ENCODE assay signal across 1 cellular context in the genomic region with DNA sequence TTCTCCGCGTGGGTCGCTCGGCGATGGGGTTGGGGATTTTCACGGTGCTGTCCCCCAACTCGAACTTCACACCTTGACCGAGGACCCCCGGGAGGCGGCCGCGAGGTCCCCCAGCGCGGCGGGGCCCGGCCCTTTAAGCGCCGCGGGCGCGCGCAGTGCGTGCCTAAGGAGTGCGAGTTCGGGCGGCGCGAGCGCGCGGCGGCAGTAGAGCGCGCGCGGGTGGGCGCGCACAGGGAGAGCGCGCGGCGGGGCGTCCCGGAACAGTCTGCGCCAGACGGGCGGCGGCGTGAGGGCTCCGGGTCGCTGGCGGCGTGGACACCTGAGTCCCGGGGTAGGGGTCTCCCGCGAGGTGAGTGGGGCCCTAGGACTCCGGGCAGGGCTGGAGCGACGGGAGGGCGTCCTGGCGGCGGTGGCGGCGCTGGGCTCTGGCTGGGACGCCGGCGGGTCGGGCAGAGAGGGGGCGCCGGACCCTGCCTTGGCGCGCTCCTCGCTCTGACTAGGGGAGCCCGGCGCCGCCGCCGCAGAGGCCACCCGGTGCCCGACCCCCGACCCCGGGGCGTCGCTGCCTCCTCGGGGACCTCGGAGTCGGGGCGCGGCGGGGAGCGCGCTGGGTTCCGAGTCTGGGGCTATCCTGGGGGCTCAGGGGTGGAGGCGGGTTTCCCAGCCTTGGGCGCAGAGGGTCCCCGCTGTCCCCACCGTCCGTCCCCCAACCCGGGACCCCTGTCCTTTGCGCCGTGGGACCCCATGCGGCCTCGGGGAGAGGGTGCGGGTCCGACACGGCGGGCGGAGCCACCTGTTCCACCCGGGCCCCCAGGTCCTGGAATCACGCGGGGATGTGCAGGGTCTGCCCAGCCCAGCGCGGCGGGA.
A peak's percentile ranks its signal among the peaks of the same experiment; 100 is the strongest.
TF ChIP-seq lines count a peak whose summit lies in the region.

A gene with protein sequence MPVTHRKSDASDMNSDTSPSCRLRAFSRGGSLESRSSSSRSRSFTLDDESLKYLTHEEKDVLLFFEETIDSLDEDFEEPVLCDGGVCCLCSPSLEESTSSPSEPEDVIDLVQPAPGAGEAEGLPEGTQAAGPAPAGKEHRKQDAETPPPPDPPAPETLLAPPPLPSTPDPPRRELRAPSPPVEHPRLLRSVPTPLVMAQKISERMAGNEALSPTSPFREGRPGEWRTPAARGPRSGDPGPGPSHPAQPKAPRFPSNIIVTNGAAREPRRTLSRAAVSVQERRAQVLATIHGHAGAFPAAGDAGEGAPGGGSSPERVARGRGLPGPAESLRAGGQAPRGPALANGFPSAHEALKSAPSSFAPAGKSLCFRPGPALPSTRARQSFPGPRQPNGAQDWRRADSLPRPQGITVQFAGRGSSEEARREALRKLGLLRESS (plus strand): TSS at position 235 of the 867 bp plus-strand sequence. CDS start 28,722 bp downstream, outside the sequence.

TF ChIP-seq in HepG2, 621 proteins besides CTCF, POLR2A, EP300 and RAD21 (continued from another document and continues in another):
- TF ChIP-seq, protein P1, sequence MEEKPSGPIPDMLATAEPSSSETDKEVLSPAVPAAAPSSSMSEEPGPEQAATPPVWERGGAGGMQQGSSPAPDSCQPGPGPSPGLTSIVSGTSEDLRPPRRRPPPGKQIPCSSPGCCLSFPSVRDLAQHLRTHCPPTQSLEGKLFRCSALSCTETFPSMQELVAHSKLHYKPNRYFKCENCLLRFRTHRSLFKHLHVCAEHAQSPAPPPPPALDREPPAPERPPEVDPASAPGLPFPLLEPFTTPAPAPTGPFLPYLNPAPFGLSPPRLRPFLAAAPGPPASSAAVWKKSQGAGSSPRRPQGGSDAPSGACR (CRISPR knock-in tag; IDR thresholded peaks at IDR 0.05), result no peak
- TF ChIP-seq SRSF4 (IDR thresholded peaks at IDR 0.05; ENCODE audit: low read depth, low read length, poor library complexity, severe bottlenecking) (no peak), NFKB2 (CRISPR knock-in tag; IDR thresholded peaks at IDR 0.05; ENCODE audit: borderline replicate concordance) (no peak), ZKSCAN8 (CRISPR knock-in tag; IDR thresholded peaks at IDR 0.05; ENCODE audit: borderline replicate concordance) (no peak), ZNF251 (CRISPR knock-in tag; IDR thresholded peaks at IDR 0.05) (no peak), GATA4 (IDR thresholded peaks at IDR 0.05; ENCODE audit: borderline replicate concordance, low read depth) (no peak), FOXJ3 (CRISPR knock-in tag; IDR thresholded peaks at IDR 0.05; ENCODE audit: borderline replicate concordance) (no peak), ZNF883 (CRISPR knock-in tag; IDR thresholded peaks at IDR 0.05; ENCODE audit: not compliant biosample characterization) (peak; percentile 52), ZKSCAN1 (IDR thresholded peaks at IDR 0.05; ENCODE audit: low read length) (no peak), ZNF563 (CRISPR knock-in tag; IDR thresholded peaks at IDR 0.05) (peak; percentile 72; the same call in 1 of the 2 replicates), ZSCAN29 (CRISPR knock-in tag; conservative IDR thresholded peaks at IDR 0.05) (no peak; the same call in 1 of the 2 replicates), JUN (CRISPR knock-in tag; IDR thresholded peaks at IDR 0.05) (0 out of 2 replicates have a peak, but pooled peaks have one; percentile 27), FOSL2 (CRISPR knock-in tag; IDR thresholded peaks at IDR 0.05) (no peak), FOXO1 (CRISPR knock-in tag; IDR thresholded peaks at IDR 0.05) (0 out of 2 replicates have a peak, but pooled peaks have one; percentile 30), MTF2 (CRISPR knock-in tag; IDR thresholded peaks at IDR 0.05; ENCODE audit: borderline replicate concordance) (no peak), DNMT1 (CRISPR knock-in tag; IDR thresholded peaks at IDR 0.05) (peak; percentile 49; the same call in 1 of the 2 replicates), MXD4 (CRISPR knock-in tag; IDR thresholded peaks at IDR 0.05) (no peak), ZNF317 (CRISPR knock-in tag; IDR thresholded peaks at IDR 0.05) (no peak), ZNF33A (CRISPR knock-in tag; IDR thresholded peaks at IDR 0.05; ENCODE audit: borderline replicate concordance) (no peak), ERF (CRISPR knock-in tag; IDR thresholded peaks at IDR 0.05) (peak; percentile 47; the same call in 1 of the 2 replicates), ARID2 (CRISPR knock-in tag; IDR thresholded peaks at IDR 0.05; ENCODE audit: borderline replicate concordance) (no peak), KMT2B (CRISPR knock-in tag; IDR thresholded peaks at IDR 0.05) (no peak), ZNF180 (CRISPR knock-in tag; IDR thresholded peaks at IDR 0.05; ENCODE audit: borderline replicate concordance, low read depth) (no peak), NFE2L2 (IDR thresholded peaks at IDR 0.05; ENCODE audit: low read length) (no peak), ZNF550 (CRISPR knock-in tag; IDR thresholded peaks at IDR 0.05; ENCODE audit: borderline replicate concordance) (no peak), ZNF225 (CRISPR knock-in tag; IDR thresholded peaks at IDR 0.05) (no peak), REXO4 (CRISPR knock-in tag; IDR thresholded peaks at IDR 0.05; ENCODE audit: borderline replicate concordance) (no peak), RBAK (CRISPR knock-in tag; IDR thresholded peaks at IDR 0.05) (no peak)
- TF ChIP-seq, protein P2, sequence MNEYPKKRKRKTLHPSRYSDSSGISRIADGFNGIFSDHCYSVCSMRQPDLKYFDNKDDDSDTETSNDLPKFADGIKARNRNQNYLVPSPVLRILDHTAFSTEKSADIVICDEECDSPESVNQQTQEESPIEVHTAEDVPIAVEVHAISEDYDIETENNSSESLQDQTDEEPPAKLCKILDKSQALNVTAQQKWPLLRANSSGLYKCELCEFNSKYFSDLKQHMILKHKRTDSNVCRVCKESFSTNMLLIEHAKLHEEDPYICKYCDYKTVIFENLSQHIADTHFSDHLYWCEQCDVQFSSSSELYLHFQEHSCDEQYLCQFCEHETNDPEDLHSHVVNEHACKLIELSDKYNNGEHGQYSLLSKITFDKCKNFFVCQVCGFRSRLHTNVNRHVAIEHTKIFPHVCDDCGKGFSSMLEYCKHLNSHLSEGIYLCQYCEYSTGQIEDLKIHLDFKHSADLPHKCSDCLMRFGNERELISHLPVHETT (CRISPR knock-in tag; conservative IDR thresholded peaks at IDR 0.05), result no peak
- TF ChIP-seq, protein P3, sequence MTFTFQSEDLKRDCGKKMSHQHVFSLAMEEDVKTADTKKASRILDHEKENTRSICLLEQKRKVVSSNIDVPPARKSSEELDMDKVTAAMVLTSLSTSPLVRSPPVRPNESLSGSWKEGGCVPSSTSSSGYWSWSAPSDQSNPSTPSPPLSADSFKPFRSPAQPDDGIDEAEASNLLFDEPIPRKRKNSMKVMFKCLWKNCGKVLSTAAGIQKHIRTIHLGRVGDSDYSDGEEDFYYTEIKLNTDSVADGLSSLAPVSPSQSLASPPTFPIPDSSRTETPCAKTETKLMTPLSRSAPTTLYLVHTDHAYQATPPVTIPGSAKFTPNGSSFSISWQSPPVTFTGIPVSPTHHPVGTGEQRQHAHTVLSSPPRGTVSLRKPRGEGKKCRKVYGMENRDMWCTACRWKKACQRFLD (CRISPR knock-in tag; IDR thresholded peaks at IDR 0.05; ENCODE audit: borderline replicate concordance), result no peak
- TF ChIP-seq, protein P4, sequence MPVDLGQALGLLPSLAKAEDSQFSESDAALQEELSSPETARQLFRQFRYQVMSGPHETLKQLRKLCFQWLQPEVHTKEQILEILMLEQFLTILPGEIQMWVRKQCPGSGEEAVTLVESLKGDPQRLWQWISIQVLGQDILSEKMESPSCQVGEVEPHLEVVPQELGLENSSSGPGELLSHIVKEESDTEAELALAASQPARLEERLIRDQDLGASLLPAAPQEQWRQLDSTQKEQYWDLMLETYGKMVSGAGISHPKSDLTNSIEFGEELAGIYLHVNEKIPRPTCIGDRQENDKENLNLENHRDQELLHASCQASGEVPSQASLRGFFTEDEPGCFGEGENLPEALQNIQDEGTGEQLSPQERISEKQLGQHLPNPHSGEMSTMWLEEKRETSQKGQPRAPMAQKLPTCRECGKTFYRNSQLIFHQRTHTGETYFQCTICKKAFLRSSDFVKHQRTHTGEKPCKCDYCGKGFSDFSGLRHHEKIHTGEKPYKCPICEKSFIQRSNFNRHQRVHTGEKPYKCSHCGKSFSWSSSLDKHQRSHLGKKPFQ (CRISPR knock-in tag; IDR thresholded peaks at IDR 0.05; ENCODE audit: insufficient replicate concordance), result no peak
- TF ChIP-seq, protein P5, sequence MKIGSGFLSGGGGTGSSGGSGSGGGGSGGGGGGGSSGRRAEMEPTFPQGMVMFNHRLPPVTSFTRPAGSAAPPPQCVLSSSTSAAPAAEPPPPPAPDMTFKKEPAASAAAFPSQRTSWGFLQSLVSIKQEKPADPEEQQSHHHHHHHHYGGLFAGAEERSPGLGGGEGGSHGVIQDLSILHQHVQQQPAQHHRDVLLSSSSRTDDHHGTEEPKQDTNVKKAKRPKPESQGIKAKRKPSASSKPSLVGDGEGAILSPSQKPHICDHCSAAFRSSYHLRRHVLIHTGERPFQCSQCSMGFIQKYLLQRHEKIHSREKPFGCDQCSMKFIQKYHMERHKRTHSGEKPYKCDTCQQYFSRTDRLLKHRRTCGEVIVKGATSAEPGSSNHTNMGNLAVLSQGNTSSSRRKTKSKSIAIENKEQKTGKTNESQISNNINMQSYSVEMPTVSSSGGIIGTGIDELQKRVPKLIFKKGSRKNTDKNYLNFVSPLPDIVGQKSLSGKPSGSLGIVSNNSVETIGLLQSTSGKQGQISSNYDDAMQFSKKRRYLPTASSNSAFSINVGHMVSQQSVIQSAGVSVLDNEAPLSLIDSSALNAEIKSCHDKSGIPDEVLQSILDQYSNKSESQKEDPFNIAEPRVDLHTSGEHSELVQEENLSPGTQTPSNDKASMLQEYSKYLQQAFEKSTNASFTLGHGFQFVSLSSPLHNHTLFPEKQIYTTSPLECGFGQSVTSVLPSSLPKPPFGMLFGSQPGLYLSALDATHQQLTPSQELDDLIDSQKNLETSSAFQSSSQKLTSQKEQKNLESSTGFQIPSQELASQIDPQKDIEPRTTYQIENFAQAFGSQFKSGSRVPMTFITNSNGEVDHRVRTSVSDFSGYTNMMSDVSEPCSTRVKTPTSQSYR (CRISPR knock-in tag; IDR thresholded peaks at IDR 0.05; ENCODE audit: borderline replicate concordance), result 0 out of 2 replicates have a peak, but pooled peaks have one; percentile 9
- TF ChIP-seq, protein P6, sequence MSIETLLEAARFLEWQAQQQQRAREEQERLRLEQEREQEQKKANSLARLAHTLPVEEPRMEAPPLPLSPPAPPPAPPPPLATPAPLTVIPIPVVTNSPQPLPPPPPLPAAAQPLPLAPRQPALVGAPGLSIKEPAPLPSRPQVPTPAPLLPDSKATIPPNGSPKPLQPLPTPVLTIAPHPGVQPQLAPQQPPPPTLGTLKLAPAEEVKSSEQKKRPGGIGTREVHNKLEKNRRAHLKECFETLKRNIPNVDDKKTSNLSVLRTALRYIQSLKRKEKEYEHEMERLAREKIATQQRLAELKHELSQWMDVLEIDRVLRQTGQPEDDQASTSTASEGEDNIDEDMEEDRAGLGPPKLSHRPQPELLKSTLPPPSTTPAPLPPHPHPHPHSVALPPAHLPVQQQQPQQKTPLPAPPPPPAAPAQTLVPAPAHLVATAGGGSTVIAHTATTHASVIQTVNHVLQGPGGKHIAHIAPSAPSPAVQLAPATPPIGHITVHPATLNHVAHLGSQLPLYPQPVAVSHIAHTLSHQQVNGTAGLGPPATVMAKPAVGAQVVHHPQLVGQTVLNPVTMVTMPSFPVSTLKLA (IDR thresholded peaks at IDR 0.05), result no peak
- TF ChIP-seq, protein P7, sequence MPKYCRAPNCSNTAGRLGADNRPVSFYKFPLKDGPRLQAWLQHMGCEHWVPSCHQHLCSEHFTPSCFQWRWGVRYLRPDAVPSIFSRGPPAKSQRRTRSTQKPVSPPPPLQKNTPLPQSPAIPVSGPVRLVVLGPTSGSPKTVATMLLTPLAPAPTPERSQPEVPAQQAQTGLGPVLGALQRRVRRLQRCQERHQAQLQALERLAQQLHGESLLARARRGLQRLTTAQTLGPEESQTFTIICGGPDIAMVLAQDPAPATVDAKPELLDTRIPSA (CRISPR knock-in tag; IDR thresholded peaks at IDR 0.05; ENCODE audit: borderline replicate concordance), result no peak
- TF ChIP-seq, protein P8, sequence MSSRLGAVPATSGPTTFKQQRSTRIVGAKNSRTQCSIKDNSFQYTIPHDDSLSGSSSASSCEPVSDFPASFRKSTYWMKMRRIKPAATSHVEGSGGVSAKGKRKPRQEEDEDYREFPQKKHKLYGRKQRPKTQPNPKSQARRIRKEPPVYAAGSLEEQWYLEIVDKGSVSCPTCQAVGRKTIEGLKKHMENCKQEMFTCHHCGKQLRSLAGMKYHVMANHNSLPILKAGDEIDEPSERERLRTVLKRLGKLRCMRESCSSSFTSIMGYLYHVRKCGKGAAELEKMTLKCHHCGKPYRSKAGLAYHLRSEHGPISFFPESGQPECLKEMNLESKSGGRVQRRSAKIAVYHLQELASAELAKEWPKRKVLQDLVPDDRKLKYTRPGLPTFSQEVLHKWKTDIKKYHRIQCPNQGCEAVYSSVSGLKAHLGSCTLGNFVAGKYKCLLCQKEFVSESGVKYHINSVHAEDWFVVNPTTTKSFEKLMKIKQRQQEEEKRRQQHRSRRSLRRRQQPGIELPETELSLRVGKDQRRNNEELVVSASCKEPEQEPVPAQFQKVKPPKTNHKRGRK (CRISPR knock-in tag; IDR thresholded peaks at IDR 0.05), result no peak
- TF ChIP-seq, protein P9, sequence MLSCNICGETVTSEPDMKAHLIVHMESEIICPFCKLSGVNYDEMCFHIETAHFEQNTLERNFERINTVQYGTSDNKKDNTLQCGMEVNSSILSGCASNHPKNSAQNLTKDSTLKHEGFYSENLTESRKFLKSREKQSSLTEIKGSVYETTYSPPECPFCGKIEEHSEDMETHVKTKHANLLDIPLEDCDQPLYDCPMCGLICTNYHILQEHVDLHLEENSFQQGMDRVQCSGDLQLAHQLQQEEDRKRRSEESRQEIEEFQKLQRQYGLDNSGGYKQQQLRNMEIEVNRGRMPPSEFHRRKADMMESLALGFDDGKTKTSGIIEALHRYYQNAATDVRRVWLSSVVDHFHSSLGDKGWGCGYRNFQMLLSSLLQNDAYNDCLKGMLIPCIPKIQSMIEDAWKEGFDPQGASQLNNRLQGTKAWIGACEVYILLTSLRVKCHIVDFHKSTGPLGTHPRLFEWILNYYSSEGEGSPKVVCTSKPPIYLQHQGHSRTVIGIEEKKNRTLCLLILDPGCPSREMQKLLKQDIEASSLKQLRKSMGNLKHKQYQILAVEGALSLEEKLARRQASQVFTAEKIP (CRISPR knock-in tag; IDR thresholded peaks at IDR 0.05; ENCODE audit: borderline replicate concordance), result no peak
- TF ChIP-seq, protein P10, sequence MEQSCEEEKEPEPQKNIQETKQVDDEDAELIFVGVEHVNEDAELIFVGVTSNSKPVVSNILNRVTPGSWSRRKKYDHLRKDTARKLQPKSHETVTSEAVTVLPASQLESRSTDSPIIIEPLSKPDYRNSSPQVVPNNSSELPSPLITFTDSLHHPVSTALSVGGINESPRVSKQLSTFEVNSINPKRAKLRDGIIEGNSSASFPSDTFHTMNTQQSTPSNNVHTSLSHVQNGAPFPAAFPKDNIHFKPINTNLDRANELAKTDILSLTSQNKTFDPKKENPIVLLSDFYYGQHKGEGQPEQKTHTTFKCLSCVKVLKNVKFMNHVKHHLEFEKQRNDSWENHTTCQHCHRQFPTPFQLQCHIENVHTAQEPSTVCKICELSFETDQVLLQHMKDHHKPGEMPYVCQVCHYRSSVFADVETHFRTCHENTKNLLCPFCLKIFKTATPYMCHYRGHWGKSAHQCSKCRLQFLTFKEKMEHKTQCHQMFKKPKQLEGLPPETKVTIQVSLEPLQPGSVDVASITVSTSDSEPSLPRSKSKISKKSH (CRISPR knock-in tag; IDR thresholded peaks at IDR 0.05; ENCODE audit: borderline replicate concordance), result 0 out of 2 replicates have a peak, but pooled peaks have one; percentile 21
